21 cellular contexts compared by ENCODE assay signal in genomic region chr13:63190742-63191141, GRCh38.
DNase-seq lines count a peak whose midpoint lies in the region; TF ChIP-seq lines count a peak whose summit lies in the region.
"Had no signal": no experiment of that assay in that cellular context is flagged by ENCODE, and none has a peak within 500 bp of the region (broad histone marks: within the 10 kb centered on the region; RNA-seq: fewer than 3 reads in every experiment).

No MANE protein-coding gene starts in this region.

- CTCF ChIA-PET in MCF 10A (lab: Yijun Ruan, JAX) = no interaction called here

- H3K36me3 Mint-ChIP-seq in MCF 10A (ENCODE audit: insufficient read depth, unreplicated experiment) = no peaks in the 10 kb centered on the region
- H3K36me3 Mint-ChIP-seq: neural progenitor cell had no signal

- H3K9me3 Mint-ChIP-seq in MCF 10A (ENCODE audit: unreplicated experiment) = no peaks in the 10 kb centered on the region
- H3K9me3 Mint-ChIP-seq: neural progenitor cell had no signal

- no peaks in the 10 kb centered on the region for H3K27me3 Mint-ChIP-seq in MCF 10A (ENCODE audit: insufficient read depth, unreplicated experiment)
- H3K27me3 Mint-ChIP-seq: dendritic cell treated with granulocyte-macrophage colony-stimulating factor and Interleukin-4, amounts not matched to agents 40 ng/mL and 50 ng/mL, for 4 days had no signal

- peak; percentile 9 for DNase-seq in MCF 10A (ENCODE audit: unreplicated experiment)
- DNase-seq in breast epithelium (ENCODE audit: low spot score in 2 of 2) = no peak
- DNase-seq in amniotic epithelial cell (ENCODE audit: low read depth) = peak; percentile 61
- peak; percentile 84 for DNase-seq in iris pigment epithelial cell (ENCODE audit: low read depth)
- no peak for DNase-seq in iPS-NIHi11 (ENCODE audit: low spot score)
- DNase-seq in SK-N-DZ (ENCODE audit: low spot score) = no peak
- DNase-seq in NCI-H69 (lab: John Stamatoyannopoulos, UW) = no peak
- no peak for DNase-seq in SW480 (ENCODE audit: low spot score)
- DNase-seq: 8988T; activated CD4-positive, alpha-beta T cell treated with anti-CD3 and anti-CD28 coated beads, Interleukin-2, amount 50 U/mL, for 1 hour; activated T-cell treated with anti-CD3 and anti-CD28 coated beads, Interleukin-2, amount 50 U/mL, for 4 hours; COR-L47; NCI-H187; sigmoid colon; stimulated activated CD4-positive, alpha-beta T cell treated with anti-CD3 and anti-CD28 coated beads, Interleukin-4, amount 100 ng/mL, for 24 hours; T1000 had no signal

- no peaks in the 10 kb centered on the region for H3K9me3 ChIP-seq in breast epithelium
- H3K9me3 ChIP-seq: esophagus muscularis mucosa, HAP-1, sigmoid colon had no signal

- no peak overlapping the region for H3K27ac Mint-ChIP-seq in MCF 10A (ENCODE audit: low read depth, unreplicated experiment)
- H3K27ac Mint-ChIP-seq: dendritic cell treated with granulocyte-macrophage colony-stimulating factor and Interleukin-4, amounts not matched to agents 40 ng/mL and 50 ng/mL, for 4 days; neural progenitor cell had no signal

- no TSS peak for BruUV-seq in MCF 10A (replicated peaks; lab: Mats Ljungman, UMichigan)

- H3K27ac ChIP-seq in breast epithelium = no peak overlapping the region
- H3K27ac ChIP-seq: esophagus muscularis mucosa, HL-60, neural progenitor cell, sigmoid colon had no signal

- H3K36me3 ChIP-seq in breast epithelium = no peaks in the 10 kb centered on the region
- H3K36me3 ChIP-seq: esophagus muscularis mucosa, HAP-1, neural progenitor cell, sigmoid colon had no signal

- no peak for TF ChIP-seq POLR2A in breast epithelium (IDR thresholded peaks at IDR 0.05)

- intact Hi-C loops in MCF 10A (cut with micrococcal nuclease) (no loop called here), breast epithelium (cut with DNase I; ENCODE audit: low total_unique reads) (no loop called here)

- POLR2A ChIA-PET in MCF 10A (lab: Yijun Ruan, JAX) = no interaction called here

- TF ChIP-seq CTCF in MCF 10A (IDR thresholded peaks at IDR 0.05; ENCODE audit: unreplicated experiment) (no peak), breast epithelium (IDR thresholded peaks at IDR 0.05) (no peak)

- no peaks in the 10 kb centered on the region for H3K4me1 Mint-ChIP-seq in MCF 10A (ENCODE audit: insufficient read depth, unreplicated experiment)
- H3K4me1 Mint-ChIP-seq: neural progenitor cell had no signal

- H3K27me3 ChIP-seq in breast epithelium = no peaks in the 10 kb centered on the region
- H3K27me3 ChIP-seq: esophagus muscularis mucosa, neural progenitor cell, sigmoid colon had no signal

- no peaks in the 10 kb centered on the region for H3K4me1 ChIP-seq in breast epithelium
- H3K4me1 ChIP-seq: esophagus muscularis mucosa, HAP-1, neural progenitor cell, sigmoid colon had no signal

- H3K4me3 Mint-ChIP-seq in MCF 10A (ENCODE audit: unreplicated experiment) = no peak overlapping the region
- H3K4me3 Mint-ChIP-seq: activated T-cell treated with anti-CD3 and anti-CD28 coated beads, Interleukin-2, amount 50 U/mL, for 4 hours; dendritic cell treated with granulocyte-macrophage colony-stimulating factor and Interleukin-4, amounts not matched to agents 40 ng/mL and 50 ng/mL, for 4 days; neural progenitor cell had no signal

- no peak overlapping the region for H3K4me3 ChIP-seq in breast epithelium
- H3K4me3 ChIP-seq: esophagus muscularis mucosa, HAP-1, neural progenitor cell, sigmoid colon had no signal

Comparison
In these comparisons a context has a peak if more than half of its experiments do, and no peak if none do; other contexts are left out.
1. DNase-seq: peak in MCF 10A (single experiment), amniotic epithelial cell (single experiment) and iris pigment epithelial cell (single experiment); none in breast epithelium (0 of 2), iPS-NIHi11 (single experiment), SK-N-DZ (single experiment), NCI-H69 (single experiment) and SW480 (single experiment).